Comparison of ENCODE assay signal across 1 cellular context in genomic region chr2:200257570-200257969, GRCh38.
TF ChIP-seq lines count a peak whose summit lies in the region.

No MANE protein-coding gene starts in this region.

TF ChIP-seq in GM23338, 12 proteins besides CTCF, POLR2A, EP300 and RAD21 (continued from another document):
- TF ChIP-seq ZNF462 (CRISPR knock-in tag; IDR thresholded peaks at IDR 0.05): no peak
- TF ChIP-seq EZH2phosphoT487 (IDR thresholded peaks at IDR 0.05; ENCODE audit: unreplicated experiment): no peak
- TF ChIP-seq ETS1 (IDR thresholded peaks at IDR 0.05): no peak
- TF ChIP-seq ZNF331 (CRISPR knock-in tag; IDR thresholded peaks at IDR 0.05; ENCODE audit: low read depth): no peak
- no peak for TF ChIP-seq EZH2 (IDR thresholded peaks at IDR 0.05; ENCODE audit: low read depth, unreplicated experiment)
- no peak for TF ChIP-seq ZNF114 (CRISPR knock-in tag; IDR thresholded peaks at IDR 0.05)
- no peak for TF ChIP-seq REST (IDR thresholded peaks at IDR 0.05; ENCODE audit: unreplicated experiment)
- TF ChIP-seq STAT1 (IDR thresholded peaks at IDR 0.05; ENCODE audit: unreplicated experiment): no peak
- TF ChIP-seq POLR2AphosphoS5 (IDR thresholded peaks at IDR 0.05; ENCODE audit: low read depth): no peak
- TF ChIP-seq NANOG (IDR thresholded peaks at IDR 0.05; ENCODE audit: borderline replicate concordance): no peak
